1 cellular context compared by ENCODE assay signal in the genomic region with DNA sequence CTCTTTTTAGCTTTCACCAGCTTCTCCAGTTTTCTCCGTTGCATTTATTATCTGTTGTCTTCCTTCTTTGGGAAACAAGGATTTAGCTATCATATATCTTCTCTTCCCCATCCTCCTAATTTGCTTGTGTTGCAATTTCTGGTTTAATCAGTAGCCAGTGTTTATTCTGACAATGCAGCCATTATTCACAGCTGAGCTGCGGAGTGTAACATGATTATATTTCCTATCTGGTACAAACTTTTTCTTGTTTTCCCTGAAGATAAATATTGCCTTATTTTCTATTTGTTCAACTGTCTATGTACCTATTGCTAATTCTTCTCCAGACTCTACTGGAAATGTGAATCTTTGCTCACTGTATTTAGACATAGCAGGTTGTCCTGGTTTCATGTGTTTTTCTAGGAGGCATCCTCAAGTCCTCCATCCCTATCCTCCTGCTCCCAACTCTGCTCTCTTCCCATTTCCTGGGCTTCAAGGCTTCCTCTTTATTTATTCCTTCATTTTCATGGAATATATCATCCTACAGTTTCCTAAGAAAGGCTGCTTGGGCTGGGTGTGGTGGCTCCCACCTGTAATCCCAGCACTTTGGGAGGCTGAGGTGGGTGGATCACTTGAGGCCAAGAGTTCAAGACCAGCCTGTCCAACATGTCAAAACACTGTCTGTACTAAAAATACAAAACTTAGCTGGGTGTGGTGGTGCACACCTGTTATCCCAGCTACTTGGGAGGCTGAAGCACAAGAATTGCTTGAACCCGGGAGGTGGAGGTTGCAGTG.
TF ChIP-seq lines count a peak whose summit lies in the region.

No MANE protein-coding gene starts in this region.

TF ChIP-seq in A549, 52 proteins besides CTCF, POLR2A, EP300 and RAD21 (continued from another document):
- TF ChIP-seq, protein P1, sequence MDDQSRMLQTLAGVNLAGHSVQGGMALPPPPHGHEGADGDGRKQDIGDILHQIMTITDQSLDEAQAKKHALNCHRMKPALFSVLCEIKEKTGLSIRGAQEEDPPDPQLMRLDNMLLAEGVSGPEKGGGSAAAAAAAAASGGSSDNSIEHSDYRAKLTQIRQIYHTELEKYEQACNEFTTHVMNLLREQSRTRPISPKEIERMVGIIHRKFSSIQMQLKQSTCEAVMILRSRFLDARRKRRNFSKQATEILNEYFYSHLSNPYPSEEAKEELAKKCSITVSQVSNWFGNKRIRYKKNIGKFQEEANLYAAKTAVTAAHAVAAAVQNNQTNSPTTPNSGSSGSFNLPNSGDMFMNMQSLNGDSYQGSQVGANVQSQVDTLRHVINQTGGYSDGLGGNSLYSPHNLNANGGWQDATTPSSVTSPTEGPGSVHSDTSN (IDR thresholded peaks at IDR 0.05), result no peak
- TF ChIP-seq JUNB (IDR thresholded peaks at IDR 0.05) (no peak), JUN (IDR thresholded peaks at IDR 0.05) (no peak), RNF2 (IDR thresholded peaks at IDR 0.05; ENCODE audit: borderline replicate concordance, low read depth) (no peak), MAFK (IDR thresholded peaks at IDR 0.05; ENCODE audit: partially characterized antibody) (peak; percentile 97), SREBF2 (IDR thresholded peaks at IDR 0.05) (no peak), POLR2AphosphoS2 (conservative IDR thresholded peaks at IDR 0.05; ENCODE audit: low read length) (no peak), FOSB (CRISPR knock-in tag; IDR thresholded peaks at IDR 0.05) (no peak), RARB (CRISPR knock-in tag; IDR thresholded peaks at IDR 0.05) (no peak), GATA3 (IDR thresholded peaks at IDR 0.05; ENCODE audit: borderline replicate concordance) (0 out of 2 replicates have a peak, but pooled peaks have one; percentile 20)
- TF ChIP-seq, protein P2, sequence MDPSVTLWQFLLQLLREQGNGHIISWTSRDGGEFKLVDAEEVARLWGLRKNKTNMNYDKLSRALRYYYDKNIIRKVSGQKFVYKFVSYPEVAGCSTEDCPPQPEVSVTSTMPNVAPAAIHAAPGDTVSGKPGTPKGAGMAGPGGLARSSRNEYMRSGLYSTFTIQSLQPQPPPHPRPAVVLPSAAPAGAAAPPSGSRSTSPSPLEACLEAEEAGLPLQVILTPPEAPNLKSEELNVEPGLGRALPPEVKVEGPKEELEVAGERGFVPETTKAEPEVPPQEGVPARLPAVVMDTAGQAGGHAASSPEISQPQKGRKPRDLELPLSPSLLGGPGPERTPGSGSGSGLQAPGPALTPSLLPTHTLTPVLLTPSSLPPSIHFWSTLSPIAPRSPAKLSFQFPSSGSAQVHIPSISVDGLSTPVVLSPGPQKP (IDR thresholded peaks at IDR 0.05; ENCODE audit: low read depth, low read length), result no peak
